17 cellular contexts compared by ENCODE assay signal in the genomic region with DNA sequence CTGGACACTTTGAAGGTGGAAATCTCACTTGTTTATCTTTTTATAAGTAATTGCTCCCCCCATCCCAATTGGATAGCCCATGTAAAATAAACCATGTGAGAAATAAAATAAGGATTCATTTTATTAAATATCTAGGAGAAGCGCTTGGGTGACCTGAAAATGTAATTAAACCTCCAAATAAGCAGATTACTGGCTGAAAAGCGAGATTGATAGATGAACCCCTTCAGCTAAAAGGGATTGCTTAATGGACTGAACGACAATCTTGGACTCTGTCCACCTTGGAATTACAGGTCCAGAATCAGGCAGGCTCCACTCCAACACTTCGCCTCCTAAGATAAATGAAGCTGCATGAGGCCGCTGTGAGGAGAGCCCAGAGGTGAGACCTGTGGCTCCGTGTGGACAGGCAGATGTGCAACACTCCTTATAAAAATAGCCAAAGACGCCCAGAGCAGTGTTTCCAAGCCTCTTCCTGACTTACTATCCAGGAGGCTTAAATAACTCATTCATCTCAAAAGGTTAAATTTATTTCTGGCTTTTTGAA.
"Had no signal": no experiment of that assay in that cellular context is flagged by ENCODE, and none has a peak within 500 bp of the region (broad histone marks: within the 10 kb centered on the region; RNA-seq: fewer than 3 reads in every experiment).

No MANE protein-coding gene starts in this region.

- H3K36me3 ChIP-seq: thoracic aorta had no signal

- ATAC-seq: activated CD4-positive, CD25-positive, alpha-beta regulatory T cell treated with anti-CD3 and anti-CD28 coated beads, Interleukin-2, amount 50 U/mL, for 24 hours; activated CD8-positive, alpha-beta memory T cell treated with anti-CD3 and anti-CD28 coated beads, Interleukin-2, amount 10 ng/mL, durations not matched to agents 7 days and 5 days; activated naive CD4-positive, alpha-beta T cell treated with anti-CD3 and anti-CD28 coated beads, Interleukin-2, amount 50 U/mL, for 72 hours; esophagus mucosa; natural killer cell treated with Interleukin-12 subunit alpha and Interleukin-12 subunit beta and Interleukin-15 and Interleukin-18, amount 100 ng/mL, for 72 hours; psoas muscle; stimulated activated naive CD8-positive, alpha-beta T cell treated with anti-CD3 and anti-CD28 coated beads, Interleukin-15, amount 100 ng/mL, for 72 hours had no signal

- H3K9me3 ChIP-seq: psoas muscle, thoracic aorta had no signal

- H3K4me1 Mint-ChIP-seq: activated CD8-positive, alpha-beta memory T cell treated with anti-CD3 and anti-CD28 coated beads, Interleukin-2, amount 10 ng/mL, durations not matched to agents 7 days and 5 days; immature natural killer cell; memory B cell; stimulated activated naive CD8-positive, alpha-beta T cell treated with anti-CD3 and anti-CD28 coated beads, Interleukin-15, amount 100 ng/mL, for 72 hours had no signal

- H3K9me3 Mint-ChIP-seq: activated naive CD4-positive, alpha-beta T cell treated with anti-CD3 and anti-CD28 coated beads, Interleukin-2, amount 50 U/mL, for 72 hours; activated T-cell treated with anti-CD3 and anti-CD28 coated beads, Interleukin-2, amount 50 U/mL, for 24 hours; immature natural killer cell; natural killer cell treated with Interleukin-12 subunit alpha and Interleukin-12 subunit beta and Interleukin-15 and Interleukin-18, amount 100 ng/mL, for 72 hours; stimulated activated naive CD8-positive, alpha-beta T cell treated with anti-CD3 and anti-CD28 coated beads, Interleukin-15, amount 100 ng/mL, for 72 hours; T-helper 2 cell treated with Interferon-gamma antibody and Interleukin-4, amounts not matched to agents 5 μg/mL and 100 μg/mL, for 36 hours had no signal

- H3K27ac Mint-ChIP-seq: activated CD8-positive, alpha-beta memory T cell treated with anti-CD3 and anti-CD28 coated beads, Interleukin-2, amount 10 ng/mL, durations not matched to agents 7 days and 5 days; activated naive CD4-positive, alpha-beta T cell treated with anti-CD3 and anti-CD28 coated beads, Interleukin-2, amount 50 U/mL, for 72 hours; activated T-cell treated with anti-CD3 and anti-CD28 coated beads, Interleukin-2, amount 50 U/mL, for 24 hours; immature natural killer cell; memory B cell; natural killer cell treated with Interleukin-12 subunit alpha and Interleukin-12 subunit beta and Interleukin-15 and Interleukin-18, amount 100 ng/mL, for 72 hours; stimulated activated naive CD8-positive, alpha-beta T cell treated with anti-CD3 and anti-CD28 coated beads, Interleukin-15, amount 100 ng/mL, for 72 hours; T-helper 2 cell treated with Interferon-gamma antibody and Interleukin-4, amounts not matched to agents 5 μg/mL and 100 μg/mL, for 36 hours had no signal

- DNase-seq: activated CD4-positive, alpha-beta T cell treated with anti-CD3 and anti-CD28 coated beads, Interleukin-2, amount 50 U/mL, for 48 hours; activated CD8-positive, alpha-beta memory T cell treated with anti-CD3 and anti-CD28 coated beads, Interleukin-2, amount 10 ng/mL, durations not matched to agents 7 days and 5 days; activated effector memory CD4-positive, alpha-beta T cell treated with anti-CD3 and anti-CD28 coated beads, Interleukin-2, amount 50 U/mL, for 16 hours; activated T-cell treated with anti-CD3 and anti-CD28 coated beads, Interleukin-2, amount 50 U/mL, for 24 hours; amniotic stem cell; immature natural killer cell; occipital lobe; psoas muscle; stimulated activated CD4-positive, alpha-beta T cell treated with anti-CD3 and anti-CD28 coated beads, Interleukin-4, amount 100 ng/mL, for 24 hours; stimulated activated naive CD8-positive, alpha-beta T cell treated with anti-CD3 and anti-CD28 coated beads, Interleukin-15, amount 100 ng/mL, for 72 hours had no signal

- H3K4me3 Mint-ChIP-seq: activated CD8-positive, alpha-beta memory T cell treated with anti-CD3 and anti-CD28 coated beads, Interleukin-2, amount 10 ng/mL, durations not matched to agents 7 days and 5 days; activated T-cell treated with anti-CD3 and anti-CD28 coated beads, Interleukin-2, amount 50 U/mL, for 24 hours; immature natural killer cell; memory B cell; natural killer cell treated with Interleukin-12 subunit alpha and Interleukin-12 subunit beta and Interleukin-15 and Interleukin-18, amount 100 ng/mL, for 72 hours; stimulated activated naive CD8-positive, alpha-beta T cell treated with anti-CD3 and anti-CD28 coated beads, Interleukin-15, amount 100 ng/mL, for 72 hours; T-helper 2 cell treated with Interferon-gamma antibody and Interleukin-4, amounts not matched to agents 5 μg/mL and 100 μg/mL, for 36 hours had no signal

- H3K27ac ChIP-seq: psoas muscle, thoracic aorta had no signal

- H3K36me3 Mint-ChIP-seq: activated CD8-positive, alpha-beta memory T cell treated with anti-CD3 and anti-CD28 coated beads, Interleukin-2, amount 10 ng/mL, durations not matched to agents 7 days and 5 days; activated naive CD4-positive, alpha-beta T cell treated with anti-CD3 and anti-CD28 coated beads, Interleukin-2, amount 50 U/mL, for 72 hours; immature natural killer cell; memory B cell; natural killer cell treated with Interleukin-12 subunit alpha and Interleukin-12 subunit beta and Interleukin-15 and Interleukin-18, amount 100 ng/mL, for 72 hours had no signal

- H3K4me3 ChIP-seq: psoas muscle, thoracic aorta had no signal
